In the genomic region with DNA sequence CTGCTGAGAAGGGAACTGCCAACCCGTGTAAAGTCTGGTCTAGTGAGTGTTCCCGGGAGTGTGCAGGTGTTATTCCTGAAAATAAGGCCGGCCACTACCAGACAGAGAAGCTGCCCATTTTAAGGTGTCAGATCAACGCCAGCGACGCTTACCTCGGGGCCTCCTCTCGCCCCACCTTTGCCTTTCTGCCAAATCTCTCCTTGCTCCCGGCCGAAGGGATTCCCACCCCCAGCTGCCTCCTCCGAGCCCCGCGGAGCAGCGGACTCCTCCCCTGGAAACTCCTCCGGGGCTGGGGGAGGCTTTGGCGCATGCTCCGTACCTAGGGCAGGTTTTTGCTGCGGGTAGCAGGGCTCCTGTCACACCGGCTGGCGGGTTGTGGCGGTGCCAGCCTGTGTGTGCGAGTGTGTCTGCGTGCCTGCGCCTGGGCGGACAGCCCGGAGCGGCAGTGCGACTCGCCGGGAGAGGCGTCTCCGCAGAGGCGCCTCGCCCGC, we compare ENCODE assay signal across 8 cellular contexts. TPM values are rescaled to one million over a fixed set of nuclear protein-coding genes. Genes with fewer than 3 reads are reported as not detected.
DNase-seq lines count a peak whose midpoint lies in the region; ATAC-seq and TF ChIP-seq lines count a peak whose summit lies in the region.

TSS of gene HS6ST3 (plus strand) at position 359 of the 491 bp plus-strand sequence.

- no peaks in the 10 kb centered on the region for H3K9me3 ChIP-seq in heart right ventricle

- intact Hi-C loops in Right ventricle myocardium inferior (cut with DNase I) (no loop called here), cardiac septum (cut with DNase I) (no loop called here), heart right ventricle (cut with DNase I) (no loop called here)

- peaks cover 0 to 16% (median 5%) of the 10 kb centered on the region in 9 donors for H3K4me1 ChIP-seq in heart right ventricle

- H3K27me3 ChIP-seq in heart right ventricle: peaks cover 10 to 94% (median 83%) of the 10 kb centered on the region in 7 donors

- H3K4me3 ChIP-seq in heart right ventricle: peak within 1 kb of the TSS; percentile 18 to 59 (median 44)

- ATAC-seq in Right ventricle myocardium inferior: peak; percentile 63
- peak; percentile 34 to 83 (median 66) for ATAC-seq in heart right ventricle
- ATAC-seq in HG03108 (IDR thresholded peaks at IDR 0.05; ENCODE audit: unreplicated experiment): no peak

- no peaks in the 10 kb centered on the region for H3K36me3 ChIP-seq in heart right ventricle

- H3K27ac ChIP-seq in VCaP: peak within 1 kb of the TSS; percentile 70
- H3K27ac ChIP-seq in heart right ventricle: no peak within 1 kb of the TSS

- TF ChIP-seq CTCF in VCaP (conservative IDR thresholded peaks at IDR 0.05) (no peak), heart right ventricle (IDR thresholded peaks at IDR 0.05) (no peak)

- WGBS in heart right ventricle, 2 donors: 1% methylated on average over 28 to 35 of the region's 35 CpGs

- no peak for DNase-seq in Right ventricle myocardium inferior (ENCODE audit: missing footprints)
- DNase-seq in cardiac septum (ENCODE audit: low spot score): no peak
- DNase-seq in HK-2 (ENCODE audit: unreplicated experiment): peak; percentile 16
- peak; percentile 11 to 36 for DNase-seq in heart right ventricle
- DNase-seq in putamen (ENCODE audit: low spot score): peak; percentile 65
- no peak for DNase-seq in T-helper 9 cell

RNA-seq across cellular contexts. Expression of gene HS6ST3, which starts in this region (rescaled TPM):
- total RNA-seq in Right ventricle myocardium inferior (1.4 TPM), cardiac septum (1.4 TPM), heart right ventricle (1 to 10 TPM in 6 of 10 donors, under 1 TPM in 4; 0.30 to 7.6 (median 1.7) TPM)
- polyA plus RNA-seq in heart right ventricle: under 1 TPM; 0.01 to 0.07 TPM

Comparison
In these comparisons a context has a peak if more than half of its experiments do, and no peak if none do; other contexts are left out.
1. DNase-seq: peak in HK-2 (single experiment), heart right ventricle (2 of 2) and putamen (single experiment); none in Right ventricle myocardium inferior (single experiment), cardiac septum (single experiment) and T-helper 9 cell (single experiment).